Comparison of ENCODE assay signal across 12 cellular contexts in the genomic region with DNA sequence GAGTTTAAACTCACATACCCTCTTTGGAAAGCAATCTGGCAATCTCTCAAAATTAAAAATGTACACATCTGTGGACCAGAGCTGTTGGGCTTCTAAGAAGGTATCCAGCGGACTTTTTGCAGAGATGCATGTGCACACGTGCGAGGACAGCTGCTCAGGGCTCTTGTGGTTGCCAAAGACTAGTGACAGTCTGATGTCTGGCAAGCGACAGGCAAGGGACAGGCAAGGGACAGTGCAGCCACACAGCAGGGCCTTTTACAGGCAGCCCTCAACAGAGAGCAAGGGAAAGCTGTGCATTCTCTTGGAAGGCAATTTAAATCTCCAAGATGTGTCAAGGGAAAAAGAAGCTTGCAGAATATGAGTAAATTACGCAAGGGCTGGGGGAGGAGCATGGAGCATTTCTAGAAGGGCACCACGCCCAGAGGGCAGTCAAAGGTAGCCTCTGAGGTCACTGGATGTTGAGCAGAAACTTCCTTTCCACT. TPM values are rescaled to one million over a fixed set of nuclear protein-coding genes. Genes with fewer than 3 reads are reported as not detected.
A peak's percentile ranks its signal among the peaks of the same experiment; 100 is the strongest.
DNase-seq lines count a peak whose midpoint lies in the region; TF ChIP-seq lines count a peak whose summit lies in the region.
"Had no signal": no experiment of that assay in that cellular context is flagged by ENCODE, and none has a peak within 500 bp of the region (broad histone marks: within the 10 kb centered on the region; RNA-seq: fewer than 3 reads in every experiment).

No MANE protein-coding gene starts in this region.

- H3K36me3 ChIP-seq in PC-9 (ENCODE audit: low read depth): no peaks in the 10 kb centered on the region
- no peaks in the 10 kb centered on the region for H3K36me3 ChIP-seq in A673 (ENCODE audit: insufficient read depth, low read length, poor library complexity, severe bottlenecking)

- no peaks in the 10 kb centered on the region for H4K20me1 ChIP-seq in PC-9 (ENCODE audit: insufficient read depth)

- intact Hi-C loops in PC-9 (cut with micrococcal nuclease; ENCODE audit: unreplicated experiment): no loop called here
- intact Hi-C loops in A673 (cut with micrococcal nuclease; ENCODE audit: unreplicated experiment): no loop called here

- H3K4me3 Mint-ChIP-seq in osteocyte (ENCODE audit: unreplicated experiment): no peak overlapping the region
- H3K4me3 Mint-ChIP-seq: stimulated activated naive B cell treated with anti-CD40 and anti-IgM and Interleukin-4, amounts not matched to agents 10 μg/mL and 1 μg/mL and 100 μg/mL, for 72 hours had no signal

- no peak overlapping the region for H2AFZ ChIP-seq in PC-9

- peak overlapping the region; percentile 70 for H3K27ac Mint-ChIP-seq in osteocyte (ENCODE audit: unreplicated experiment)
- H3K27ac Mint-ChIP-seq: stimulated activated naive B cell treated with anti-CD40 and anti-IgM and Interleukin-4, amounts not matched to agents 10 μg/mL and 1 μg/mL and 100 μg/mL, for 72 hours had no signal

- H3K9me3 ChIP-seq in PC-9 (ENCODE audit: insufficient read depth, low read depth) (no peaks in the 10 kb centered on the region), A673 (ENCODE audit: low read depth, low read length, poor library complexity, severe bottlenecking) (no peaks in the 10 kb centered on the region)

- no TSS peak for BruUV-seq in PC-9 (replicated peaks; lab: Mats Ljungman, UMichigan)
- BruUV-seq in A673 (replicated peaks; lab: Mats Ljungman, UMichigan): no TSS peak

- TF ChIP-seq CTCF in PC-9 (conservative IDR thresholded peaks at IDR 0.05) (no peak), fibroblast of pulmonary artery (IDR thresholded peaks at IDR 0.05; ENCODE audit: low read length, missing control alignments) (no peak), osteocyte (IDR thresholded peaks at IDR 0.05) (no peak), A673 (conservative IDR thresholded peaks at IDR 0.05; ENCODE audit: low read depth, low read length) (no peak)

- H3K36me3 Mint-ChIP-seq in osteocyte (ENCODE audit: unreplicated experiment): peaks cover 9% of the 10 kb centered on the region
- H3K36me3 Mint-ChIP-seq: stimulated activated naive B cell treated with anti-CD40 and anti-IgM and Interleukin-4, amounts not matched to agents 10 μg/mL and 1 μg/mL and 100 μg/mL, for 72 hours had no signal

- no peak overlapping the region for H3K4me2 ChIP-seq in PC-9

- POLR2A ChIA-PET in PC-9 (lab: Charles Lee; ENCODE audit: unreplicated experiment) (no interaction called here), A673 (lab: Charles Lee; ENCODE audit: low non-redundant PET) (no interaction called here)

- no peaks in the 10 kb centered on the region for H3K27me3 Mint-ChIP-seq in osteocyte (ENCODE audit: unreplicated experiment)

- no peaks in the 10 kb centered on the region for H3K9me3 Mint-ChIP-seq in osteocyte (ENCODE audit: unreplicated experiment)
- H3K9me3 Mint-ChIP-seq: stimulated activated naive B cell treated with anti-CD40 and anti-IgM and Interleukin-4, amounts not matched to agents 10 μg/mL and 1 μg/mL and 100 μg/mL, for 72 hours had no signal

- peaks cover 61% of the 10 kb centered on the region for H3K4me1 Mint-ChIP-seq in osteocyte (ENCODE audit: unreplicated experiment)
- H3K4me1 Mint-ChIP-seq: stimulated activated naive B cell treated with anti-CD40 and anti-IgM and Interleukin-4, amounts not matched to agents 10 μg/mL and 1 μg/mL and 100 μg/mL, for 72 hours had no signal

- H3K79me2 ChIP-seq in PC-9 (ENCODE audit: low read depth): no peaks in the 10 kb centered on the region

- CTCF ChIA-PET in PC-9 (lab: Charles Lee): no interaction called here
- CTCF ChIA-PET in A673 (lab: Charles Lee): interaction anchor here (1.4 kb wide), 1 partner anchor 15 kb away, joined by 4 read pairs; no protein-coding TSS in a partner anchor

- DNase-seq in ELR (ENCODE audit: low read depth): peak; percentile 24
- peak; percentile 37 to 52 for DNase-seq in PC-9
- peak; percentile 78 for DNase-seq in fibroblast of pulmonary artery (ENCODE audit: low read depth)
- DNase-seq in osteocyte (ENCODE audit: extremely low spot score, unreplicated experiment): no peak
- DNase-seq in activated CD8-positive, alpha-beta memory T cell treated with anti-CD3 and anti-CD28 coated beads, Interleukin-2, amount 50 U/mL, for 48 hours: no peak
- DNase-seq in activated gamma-delta T cell treated with Interleukin-2 at 50 U/mL for 16 hours: no peak
- DNase-seq in A673 (ENCODE audit: low spot score): no peak
- DNase-seq in iPS-NIHi7 (ENCODE audit: extremely low spot score): no peak
- DNase-seq: stimulated activated naive B cell treated with anti-CD40 and anti-IgM and Interleukin-4, amounts not matched to agents 10 μg/mL and 1 μg/mL and 100 μg/mL, for 72 hours; SW 1271 had no signal

- H3K4me3 ChIP-seq in PC-9 (no peak overlapping the region), fibroblast of pulmonary artery (replicated peaks; ENCODE audit: low read depth, low read length) (no peak overlapping the region), A673 (ENCODE audit: low read depth, low read length, poor library complexity, severe bottlenecking) (no peak overlapping the region)
- H3K4me3 ChIP-seq: skin epidermis had no signal

- H3K27ac ChIP-seq in PC-9 (no peak overlapping the region), A673 (ENCODE audit: low read depth, low read length, poor library complexity, severe bottlenecking) (no peak overlapping the region)
- H3K27ac ChIP-seq: HL-60 had no signal

- peaks cover 9% of the 10 kb centered on the region; the same call in 1 of the 2 replicates for H3K4me1 ChIP-seq in PC-9 (replicated peaks; ENCODE audit: insufficient read depth)
- peaks cover 6% of the 10 kb centered on the region for H3K4me1 ChIP-seq in A673 (ENCODE audit: insufficient read depth, low read length, poor library complexity, severe bottlenecking)

- H3F3A ChIP-seq in PC-9 (ENCODE audit: insufficient read depth, low read depth): no peaks in the 10 kb centered on the region; the same call in 1 of the 2 replicates

- H3K9me2 ChIP-seq in PC-9 (ENCODE audit: insufficient read depth): no peaks in the 10 kb centered on the region

- H3K27me3 ChIP-seq in PC-9 (ENCODE audit: insufficient read depth, low read depth): no peaks in the 10 kb centered on the region
- H3K27me3 ChIP-seq in A673 (replicated peaks; ENCODE audit: insufficient read depth, low read depth, low read length, poor library complexity): no peaks in the 10 kb centered on the region

RNA-seq across cellular contexts. Expression of a gene that starts 9.2 kb away (rescaled TPM):
- total RNA-seq in PC-9 (2021) (22.5 and 24.4 TPM in 2 replicates), osteocyte (70.7 and 80.0 TPM in 2 replicates), A673 (2021) (0.82 and 1.2 TPM in 2 replicates)

RNA-seq across cellular contexts. Expression of a gene that starts 52.0 kb away (rescaled TPM):
- 48.8 and 54.0 TPM in 2 replicates for total RNA-seq in PC-9 (2021)
- total RNA-seq in osteocyte: 30.0 and 31.8 TPM in 2 replicates
- total RNA-seq in A673 (2021): 31.3 and 34.4 TPM in 2 replicates

Comparison
In these comparisons a context has a peak if more than half of its experiments do, and no peak if none do; other contexts are left out.
1. DNase-seq: peak in ELR (single experiment), PC-9 (2 of 2) and fibroblast of pulmonary artery (single experiment); none in osteocyte (single experiment), activated CD8-positive, alpha-beta memory T cell treated with anti-CD3 and anti-CD28 coated beads, Interleukin-2, amount 50 U/mL, for 48 hours (single experiment), activated gamma-delta T cell treated with Interleukin-2 at 50 U/mL for 16 hours (single experiment), A673 (single experiment) and iPS-NIHi7 (single experiment).
2. RNA of a gene that starts 9.2 kb away (total RNA-seq): 70.7 to 80.0 TPM in osteocyte and 22.5 to 24.4 TPM in PC-9; 0.82 to 1.2 TPM in A673; every median in the first group is over 10 times any median in the second.